Comparison of ENCODE assay signal across 31 cellular contexts in genomic region chr15:60325905-60326304, GRCh38.
"Had no signal": no experiment of that assay in that cellular context is flagged by ENCODE, and none has a peak within 500 bp of the region (broad histone marks: within the 10 kb centered on the region; RNA-seq: fewer than 3 reads in every experiment).

No MANE protein-coding gene starts in this region.

- H3K36me3 Mint-ChIP-seq: activated naive CD8-positive, alpha-beta T cell treated with anti-CD3 and anti-CD28 coated beads for 36 hours; natural killer cell had no signal

- H3K36me3 ChIP-seq: adrenal gland, esophagus squamous epithelium, left ventricle myocardium inferior, neutrophil, ovary, transverse colon, WERI-Rb-1 had no signal

- DNase-seq: activated CD4-positive, alpha-beta T cell treated with anti-CD3 and anti-CD28 coated beads for 48 hours; activated CD4-positive, alpha-beta T cell treated with anti-CD3 and anti-CD28 coated beads, Interleukin-2, amount 50 U/mL, for 48 hours; activated CD8-positive, alpha-beta memory T cell treated with anti-CD3 and anti-CD28 coated beads for 24 hours; activated effector memory CD4-positive, alpha-beta T cell treated with Interleukin-2 at 50 U/mL for 16 hours; activated naive CD4-positive, alpha-beta T cell treated with Interleukin-2 at 50 U/mL for 16 hours; activated naive CD8-positive, alpha-beta T cell treated with anti-CD3 and anti-CD28 coated beads for 36 hours; adrenal gland; aorta; body of pancreas; effector CD8-positive, alpha-beta T cell; esophagus squamous epithelium; foreskin melanocyte; islet precursor cell; left ventricle myocardium inferior; mesendoderm; natural killer cell; ovary; stimulated activated CD4-positive, alpha-beta T cell treated with anti-CD3 and anti-CD28 coated beads, Interleukin-12 subunit alpha, Interleukin-12 subunit beta, amount 100 ng/mL, for 4 hours; stimulated activated CD4-positive, alpha-beta T cell treated with anti-CD3 and anti-CD28 coated beads, Interleukin-4, amount 100 ng/mL, for 1 hour; stimulated activated naive CD8-positive, alpha-beta T cell treated with anti-CD3 and anti-CD28 coated beads, Interleukin-15, Interleukin-2, amounts not matched to agents 100 U/mL and 50 U/mL, for 24 hours; T-helper 9 cell; testis; transverse colon; WERI-Rb-1 had no signal

- H3K27me3 ChIP-seq: ovary, testis had no signal

- H3K4me3 Mint-ChIP-seq: activated naive CD8-positive, alpha-beta T cell treated with anti-CD3 and anti-CD28 coated beads for 36 hours; natural killer cell had no signal

- ATAC-seq: activated CD4-positive, CD25-positive, alpha-beta regulatory T cell treated with anti-CD3 and anti-CD28 coated beads, Interleukin-2, amount 50 U/mL, for 24 hours; body of pancreas; natural killer cell; sciatic nerve; stimulated activated naive CD8-positive, alpha-beta T cell treated with anti-CD3 and anti-CD28 coated beads, Interleukin-15, Interleukin-2, amounts not matched to agents 100 U/mL and 50 U/mL, for 24 hours had no signal

- H3K4me3 ChIP-seq: adrenal gland, body of pancreas, esophagus squamous epithelium, left ventricle myocardium inferior, lung, ovary, skin epidermis, testis, transverse colon had no signal

- H3K27ac ChIP-seq: adrenal gland, body of pancreas, epithelial cell of prostate, esophagus squamous epithelium, left ventricle myocardium inferior, neutrophil, ovary, skin epidermis, testis, transverse colon, WERI-Rb-1 had no signal

- H3K4me1 ChIP-seq: adrenal gland, body of pancreas, testis, transverse colon had no signal

- H3K27ac Mint-ChIP-seq: activated naive CD8-positive, alpha-beta T cell treated with anti-CD3 and anti-CD28 coated beads for 36 hours; natural killer cell; progenitor cell of endocrine pancreas had no signal

- H3K9me3 ChIP-seq: adrenal gland, body of pancreas, esophagus squamous epithelium, left ventricle myocardium inferior, neutrophil, ovary, testis, transverse colon had no signal

- H3K9me3 Mint-ChIP-seq: activated naive CD8-positive, alpha-beta T cell treated with anti-CD3 and anti-CD28 coated beads for 36 hours; natural killer cell had no signal
